Comparison of ENCODE assay signal across 17 cellular contexts in the genomic region with DNA sequence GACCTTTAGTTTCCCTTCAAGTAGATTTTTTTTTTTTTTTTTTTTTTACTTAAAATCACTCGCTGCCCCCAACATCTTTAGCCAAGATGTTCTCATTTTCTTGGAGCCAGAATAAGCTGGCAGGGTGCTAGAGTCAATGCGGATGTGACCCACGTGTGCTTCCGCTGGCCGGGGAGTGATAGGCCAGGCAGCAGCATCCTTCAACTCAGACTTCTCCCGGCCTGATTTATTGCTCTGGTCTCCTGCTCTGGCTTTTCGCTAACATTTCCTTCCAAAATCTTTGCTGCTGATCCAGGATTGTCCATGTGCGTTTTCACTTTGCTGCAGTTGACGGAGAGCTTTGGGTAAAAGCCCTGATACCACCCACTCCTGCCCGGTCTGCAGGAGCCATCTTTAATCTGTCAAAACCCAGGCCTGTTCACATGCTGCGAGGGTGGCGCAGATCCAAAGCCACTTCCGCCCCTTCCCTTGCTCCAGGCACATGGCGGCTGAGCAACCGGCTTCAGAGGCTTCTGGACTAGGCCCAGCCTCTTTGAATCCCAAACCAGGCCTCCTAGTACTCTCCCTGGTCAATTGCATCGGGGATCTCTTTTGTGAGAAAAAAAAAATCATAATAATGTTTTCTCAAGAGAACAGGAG.
DNase-seq lines count a peak whose midpoint lies in the region; ATAC-seq, FAIRE-seq and TF ChIP-seq lines count a peak whose summit lies in the region.
"Had no signal": no experiment of that assay in that cellular context is flagged by ENCODE, and none has a peak within 500 bp of the region (broad histone marks: within the 10 kb centered on the region; RNA-seq: fewer than 3 reads in every experiment).

No MANE protein-coding gene starts in this region.

- peaks cover 2% of the 10 kb centered on the region for H3K27me3 Mint-ChIP-seq in endodermal cell (ENCODE audit: insufficient read depth)

- no peak overlapping the region for H3K27ac Mint-ChIP-seq in endodermal cell
- H3K27ac Mint-ChIP-seq: activated T-cell treated with anti-CD3 and anti-CD28 coated beads, Interleukin-2, amount 50 U/mL, for 72 hours; CD14-positive monocyte; stimulated activated naive CD8-positive, alpha-beta T cell treated with anti-CD3 and anti-CD28 coated beads, Interleukin-15, amount 100 ng/mL, for 72 hours; T-helper 17 cell had no signal

- no peak for TF ChIP-seq EP300 in K562 (IDR thresholded peaks at IDR 0.05; ENCODE audit: low read length)

- intact Hi-C loops in K562 (cut with micrococcal nuclease) (no loop called here), psoas muscle (cut with DNase I) (no loop called here)

- DNase-seq in GM03348 (ENCODE audit: low spot score) = peak; percentile 69
- DNase-seq in K562 (ENCODE audit: extremely low read depth in 1 of 4, low spot score in 3 of 4) = peak in 1 of 4 experiments; percentile 8
- peak; percentile 68 for DNase-seq in right atrium auricular region (ENCODE audit: low spot score)
- DNase-seq in psoas muscle = peak; percentile 66 to 75
- no peak for DNase-seq in endodermal cell
- no peak for DNase-seq in DMS153 (lab: John Stamatoyannopoulos, UW)
- DNase-seq: activated CD4-positive, alpha-beta T cell treated with anti-CD3 and anti-CD28 coated beads for 48 hours; activated T-cell treated with anti-CD3 and anti-CD28 coated beads, Interleukin-2, amount 50 U/mL, for 72 hours; GF-D8; NCI-H1092 treated with DMSO at 0.1 percent for 48 hours; OCI-M1; stimulated activated naive CD8-positive, alpha-beta T cell treated with anti-CD3 and anti-CD28 coated beads, Interleukin-15, amount 100 ng/mL, for 72 hours; T-helper 17 cell had no signal

- TF ChIP-seq CTCF in K562 (IDR thresholded peaks at IDR 0.05 in 2 of 3, conservative IDR thresholded peaks at IDR 0.05 in 1 of 3; ENCODE audit: insufficient read depth in 2 of 3, low read depth in 1 of 3, low read length in 3 of 3) = no peak
- TF ChIP-seq CTCF in right atrium auricular region (IDR thresholded peaks at IDR 0.05) = no peak
- TF ChIP-seq CTCF in psoas muscle (IDR thresholded peaks at IDR 0.05) = no peak
- no peak for TF ChIP-seq CTCF in endodermal cell (conservative IDR thresholded peaks at IDR 0.05)

- H3K9me1 ChIP-seq in K562 (ENCODE audit: control insufficient read depth, insufficient read depth, low read length) = no peaks in the 10 kb centered on the region

- POLR2A ChIA-PET in K562 (lab: Yijun Ruan, JAX) = no interaction called here

- in situ Hi-C loops in K562 (cut with MboI) = no loop called here

- H3K9ac ChIP-seq in K562 (ENCODE audit: insufficient read depth in 1 of 2, low read depth in 2 of 2, low read length in 2 of 2) (no peak overlapping the region), endodermal cell (ENCODE audit: extremely low read depth, low read length, poor library complexity, severe bottlenecking) (no peak overlapping the region)

- H3K36me3 ChIP-seq in K562 (ENCODE audit: control insufficient read depth, insufficient read depth, low read length) (no peaks in the 10 kb centered on the region), right atrium auricular region (no peaks in the 10 kb centered on the region), psoas muscle (ENCODE audit: insufficient read depth in 1 of 2, low read depth in 1 of 2) (no peaks in the 10 kb centered on the region), endodermal cell (ENCODE audit: control insufficient read depth, insufficient read depth, low read length) (no peaks in the 10 kb centered on the region)

- H3K36me3 Mint-ChIP-seq in endodermal cell (ENCODE audit: low read depth) = no peaks in the 10 kb centered on the region
- H3K36me3 Mint-ChIP-seq: CD14-positive monocyte had no signal

- WGBS in K562 (ENCODE audit: insufficient coverage, low coverage, missing lambda C conversion rate) = 13% methylated on average over 12 of the region's 16 CpGs
- 36 to 43% (median 42%) methylated on average over 16 of the region's 16 CpGs for WGBS in psoas muscle, 3 donors
- WGBS in endodermal cell (ENCODE audit: insufficient coverage in 1 of 2, insufficient read length in 1 of 2), 2 experiments = 94 to 98% methylated on average over 15 to 16 of the region's 16 CpGs

- H3K79me2 ChIP-seq in K562 (ENCODE audit: control insufficient read depth, insufficient read depth, low read length) = no peaks in the 10 kb centered on the region

- H3K9me3 ChIP-seq in K562 (replicated peaks; ENCODE audit: control insufficient read depth, insufficient read depth, low read depth, low read length) (no peaks in the 10 kb centered on the region), right atrium auricular region (no peaks in the 10 kb centered on the region), psoas muscle (no peaks in the 10 kb centered on the region), endodermal cell (ENCODE audit: control insufficient read depth, low read length) (no peaks in the 10 kb centered on the region)

- CTCF ChIA-PET in K562 (lab: Yijun Ruan, JAX; ENCODE audit: low intra/inter-chr PET ratio) = no interaction called here

- ATAC-seq in K562 (0 out of 3 replicates have a peak, but pooled peaks have one; percentile 25), psoas muscle (peak in 2 of 4 donors; percentile 27 to 50), GM18907 (IDR thresholded peaks at IDR 0.05; ENCODE audit: unreplicated experiment) (no peak), HG03521 (IDR thresholded peaks at IDR 0.05; ENCODE audit: unreplicated experiment) (no peak)
- ATAC-seq: activated T-cell treated with anti-CD3 and anti-CD28 coated beads, Interleukin-2, amount 50 U/mL, for 72 hours; stimulated activated naive CD8-positive, alpha-beta T cell treated with anti-CD3 and anti-CD28 coated beads, Interleukin-15, amount 100 ng/mL, for 72 hours; T-helper 17 cell had no signal

- peaks cover 0 to 5% of the 10 kb centered on the region in 2 experiments; a peak in 2 of 5 replicates for H3K4me1 ChIP-seq in K562 (replicated peaks in 1 of 2; ENCODE audit: control insufficient read depth in 2 of 2, insufficient read depth in 2 of 2, low read length in 2 of 2)
- no peaks in the 10 kb centered on the region for H3K4me1 ChIP-seq in right atrium auricular region
- no peaks in the 10 kb centered on the region for H3K4me1 ChIP-seq in psoas muscle
- peaks cover 14% of the 10 kb centered on the region for H3K4me1 ChIP-seq in endodermal cell (ENCODE audit: control insufficient read depth, insufficient read depth, low read length)

- no peak overlapping the region for H3K4me2 ChIP-seq in K562 (ENCODE audit: insufficient read depth, low read length)

- H3K27me3 ChIP-seq in K562 (ENCODE audit: control insufficient read depth in 2 of 2, insufficient read depth in 2 of 2, low read length in 2 of 2) (peaks cover 0 to 4% of the 10 kb centered on the region in 2 experiments; a peak in 3 of 5 replicates), right atrium auricular region (no peaks in the 10 kb centered on the region), psoas muscle (ENCODE audit: insufficient read depth in 3 of 3, low read length in 2 of 3) (no peaks in the 10 kb centered on the region), endodermal cell (ENCODE audit: control insufficient read depth, insufficient read depth, low read length, poor library complexity, severe bottlenecking) (no peaks in the 10 kb centered on the region)

- peaks cover 29% of the 10 kb centered on the region for H3K4me1 Mint-ChIP-seq in endodermal cell
- H3K4me1 Mint-ChIP-seq: stimulated activated naive CD8-positive, alpha-beta T cell treated with anti-CD3 and anti-CD28 coated beads, Interleukin-15, amount 100 ng/mL, for 72 hours had no signal

- no peak overlapping the region for H3K4me3 Mint-ChIP-seq in endodermal cell
- H3K4me3 Mint-ChIP-seq: activated T-cell treated with anti-CD3 and anti-CD28 coated beads, Interleukin-2, amount 50 U/mL, for 72 hours; stimulated activated naive CD8-positive, alpha-beta T cell treated with anti-CD3 and anti-CD28 coated beads, Interleukin-15, amount 100 ng/mL, for 72 hours; T-helper 17 cell had no signal

- H3K4me3 ChIP-seq in K562 (no peak overlapping the region), right atrium auricular region (no peak overlapping the region), psoas muscle (no peak overlapping the region), endodermal cell (ENCODE audit: low read length) (no peak overlapping the region)

- peak overlapping the region; percentile 39; the same call in 1 of the 2 replicates for H2AFZ ChIP-seq in K562 (ENCODE audit: low read depth, low read length)

- H3K27ac ChIP-seq in K562 (ENCODE audit: extremely low read depth, low read depth, low read length) (no peak overlapping the region), right atrium auricular region (peak overlapping the region in 1 of 2 donors; percentile 4), psoas muscle (no peak overlapping the region), endodermal cell (ENCODE audit: low read depth, low read length) (no peak overlapping the region)

- no peak for FAIRE-seq in K562 (lab: Jason Lieb, UNC)
- FAIRE-seq: endothelial cell of umbilical vein had no signal

- H4K20me1 ChIP-seq in K562 (replicated peaks; ENCODE audit: control insufficient read depth, insufficient read depth, low read length) = no peaks in the 10 kb centered on the region

- no TSS peak for BruUV-seq in K562 (replicated peaks; lab: Mats Ljungman, UMichigan)

- no peak for TF ChIP-seq RAD21 in K562 (CRISPR knock-in tag; conservative IDR thresholded peaks at IDR 0.05 in 1 of 2, IDR thresholded peaks at IDR 0.05 in 1 of 2)

- TF ChIP-seq POLR2A in K562 (conservative IDR thresholded peaks at IDR 0.05) = no peak

- H3K9me3 Mint-ChIP-seq in endodermal cell = peaks cover 23% of the 10 kb centered on the region
- H3K9me3 Mint-ChIP-seq: activated T-cell treated with anti-CD3 and anti-CD28 coated beads, Interleukin-2, amount 50 U/mL, for 72 hours; CD14-positive monocyte; stimulated activated naive CD8-positive, alpha-beta T cell treated with anti-CD3 and anti-CD28 coated beads, Interleukin-15, amount 100 ng/mL, for 72 hours had no signal

TF ChIP-seq in K562, 482 proteins besides CTCF, POLR2A, EP300 and RAD21 (continues in another document):
- no peak for TF ChIP-seq FUS (optimal IDR thresholded peaks at IDR 0.05; ENCODE audit: low read depth, low read length)
- TF ChIP-seq, protein P1, sequence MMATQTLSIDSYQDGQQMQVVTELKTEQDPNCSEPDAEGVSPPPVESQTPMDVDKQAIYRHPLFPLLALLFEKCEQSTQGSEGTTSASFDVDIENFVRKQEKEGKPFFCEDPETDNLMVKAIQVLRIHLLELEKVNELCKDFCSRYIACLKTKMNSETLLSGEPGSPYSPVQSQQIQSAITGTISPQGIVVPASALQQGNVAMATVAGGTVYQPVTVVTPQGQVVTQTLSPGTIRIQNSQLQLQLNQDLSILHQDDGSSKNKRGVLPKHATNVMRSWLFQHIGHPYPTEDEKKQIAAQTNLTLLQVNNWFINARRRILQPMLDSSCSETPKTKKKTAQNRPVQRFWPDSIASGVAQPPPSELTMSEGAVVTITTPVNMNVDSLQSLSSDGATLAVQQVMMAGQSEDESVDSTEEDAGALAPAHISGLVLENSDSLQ (IDR thresholded peaks at IDR 0.05) = no peak

Comparison
In these comparisons a context has a peak if more than half of its experiments do, and no peak if none do; other contexts are left out.
1. DNase-seq: peak in GM03348 (single experiment), right atrium auricular region (single experiment) and psoas muscle (2 of 2); none in endodermal cell (single experiment) and DMS153 (single experiment).